In genomic region chr16:74394131-74394530, GRCh38 we compare ENCODE assay signal across 4 cellular contexts. TPM values are rescaled to one million over a fixed set of nuclear protein-coding genes. Genes with fewer than 3 reads are reported as not detected.
"Had no signal": no experiment of that assay in that cellular context is flagged by ENCODE, and none has a peak within 500 bp of the region (broad histone marks: within the 10 kb centered on the region; RNA-seq: fewer than 3 reads in every experiment).

No MANE protein-coding gene starts in this region.

RNA-seq across cellular contexts. Expression of gene NPIPB15, which starts 18.0 kb away (rescaled TPM):
- total RNA-seq: HT-29 had no signal

RNA-seq across cellular contexts. Expression of gene CLEC18B, which starts 27.1 kb away (rescaled TPM):
- total RNA-seq: GM23338, H1, IMR-90 had no signal
